In genomic region chr12:95789126-95790024, GRCh38 we compare ENCODE assay signal across 8 cellular contexts. TPM values are rescaled to one million over a fixed set of nuclear protein-coding genes. Genes with fewer than 3 reads are reported as not detected.
DNase-seq lines count a peak whose midpoint lies in the region; ATAC-seq and TF ChIP-seq lines count a peak whose summit lies in the region.

No MANE protein-coding gene starts in this region.

- TF ChIP-seq POLR2A in esophagus squamous epithelium (IDR thresholded peaks at IDR 0.05): no peak

- peak overlapping the region in 2 of 3 experiments; percentile 38 to 46 for H3K27ac Mint-ChIP-seq in nephron

- no peaks in the 10 kb centered on the region for H3K9me3 Mint-ChIP-seq in nephron

- H3K4me1 ChIP-seq in esophagus squamous epithelium: peaks cover 9 to 67% (median 17%) of the 10 kb centered on the region in 3 donors

- H3F3A ChIP-seq in SU-DHL-6 (ENCODE audit: insufficient read depth): no peaks in the 10 kb centered on the region

- no peaks in the 10 kb centered on the region for H3K36me3 ChIP-seq in SU-DHL-6 (ENCODE audit: low read length)
- H3K36me3 ChIP-seq in esophagus squamous epithelium: no peaks in the 10 kb centered on the region

- no peak overlapping the region for H3K9ac ChIP-seq in SU-DHL-6 (ENCODE audit: low read length)

- H3K27ac ChIP-seq in SU-DHL-6 (ENCODE audit: low read depth, low read length) (no peak overlapping the region), esophagus squamous epithelium (peak overlapping the region; percentile 75 to 92 (median 86))

- ATAC-seq in GM18861 (IDR thresholded peaks at IDR 0.05; ENCODE audit: unreplicated experiment): no peak

- H3K9me2 ChIP-seq in SU-DHL-6 (replicated peaks; ENCODE audit: insufficient read depth, low read length): no peaks in the 10 kb centered on the region

- H3K4me3 ChIP-seq in SU-DHL-6 (ENCODE audit: insufficient read depth, low read length, poor library complexity, severe bottlenecking) (no peak overlapping the region), esophagus squamous epithelium (peak overlapping the region; percentile 50 to 94 (median 84))

- TF ChIP-seq CTCF in SU-DHL-6 (IDR thresholded peaks at IDR 0.05; ENCODE audit: insufficient read depth, low read length, poor library complexity, severe bottlenecking): no peak
- TF ChIP-seq CTCF in esophagus squamous epithelium (IDR thresholded peaks at IDR 0.05): no peak
- no peak for TF ChIP-seq CTCF in nephron (IDR thresholded peaks at IDR 0.05; ENCODE audit: unreplicated experiment in 3 of 3)

- peak overlapping the region; percentile 51 for H3K4me2 ChIP-seq in SU-DHL-6 (ENCODE audit: low read depth, low read length, poor library complexity, severe bottlenecking)

- H3K27me3 ChIP-seq in SU-DHL-6 (ENCODE audit: low read length) (no peaks in the 10 kb centered on the region), esophagus squamous epithelium (peaks cover 0 to 24% (median 0%) of the 10 kb centered on the region in 4 donors)

- H3K9me3 ChIP-seq in SU-DHL-6 (ENCODE audit: insufficient read depth, low read length): no peaks in the 10 kb centered on the region
- H3K9me3 ChIP-seq in esophagus squamous epithelium: no peaks in the 10 kb centered on the region

- H3K4me3 Mint-ChIP-seq in nephron: peak overlapping the region; percentile 87 to 88 (median 87)

- H4K20me1 ChIP-seq in SU-DHL-6 (ENCODE audit: low read depth, low read length): no peaks in the 10 kb centered on the region

- DNase-seq in NCI-H2171 treated with DMSO at 0.1 percent for 48 hours (lab: John Stamatoyannopoulos, UW) (peak; percentile 52), NCI-H2171 (lab: John Stamatoyannopoulos, UW) (no peak), esophagus squamous epithelium (lab: John Stamatoyannopoulos, UW) (no peak), T-helper 9 cell (no peak), HPDE6-E6E7 (ENCODE audit: extremely low spot score) (no peak)

- peaks cover 10% of the 10 kb centered on the region for H3K36me3 Mint-ChIP-seq in nephron (ENCODE audit: low read depth)

- intact Hi-C loops in esophagus squamous epithelium (cut with DNase I): no loop called here

- H2AFZ ChIP-seq in SU-DHL-6 (ENCODE audit: low read depth, low read length, severe bottlenecking): no peak overlapping the region

- peaks cover 88% of the 10 kb centered on the region for H3K27me3 Mint-ChIP-seq in nephron (ENCODE audit: low read depth)

- no peaks in the 10 kb centered on the region for H3K79me2 ChIP-seq in SU-DHL-6 (ENCODE audit: insufficient read depth, low read length)

- H3K4me1 Mint-ChIP-seq in nephron: peaks cover 11% of the 10 kb centered on the region

- WGBS in esophagus squamous epithelium, 2 donors: 15 to 29% methylated on average over 2 to 7 of the region's 39 CpGs

RNA-seq across cellular contexts. Expression of gene NTN4, which starts 1.2 kb away (rescaled TPM):
- 10 to 100 TPM in 2 of 4 donors, 1 to 10 TPM in 2; 5.0 to 22.5 (median 12.4) TPM for total RNA-seq in esophagus squamous epithelium
